In genomic region chr1:151953409-151954094, GRCh38 we compare ENCODE assay signal across 22 cellular contexts.
"Had no signal": no experiment of that assay in that cellular context is flagged by ENCODE, and none has a peak within 500 bp of the region (broad histone marks: within the 10 kb centered on the region; RNA-seq: fewer than 3 reads in every experiment).

No MANE protein-coding gene starts in this region.

- H3K27me3 ChIP-seq: sigmoid colon, stomach had no signal

- H3K4me3 Mint-ChIP-seq: activated CD4-positive, alpha-beta T cell treated with anti-CD3 and anti-CD28 coated beads, Interleukin-2, amount 10 ng/mL, durations not matched to agents 7 days and 5 days; activated naive CD8-positive, alpha-beta T cell; activated T-cell treated with anti-CD3 and anti-CD28 coated beads, Interleukin-2, amount 50 U/mL, for 72 hours; brain; natural killer cell had no signal

- H3K27ac ChIP-seq: sigmoid colon, thoracic aorta had no signal

- H3K36me3 ChIP-seq: sigmoid colon, stomach, thoracic aorta had no signal

- H3K27me3 Mint-ChIP-seq: activated naive CD8-positive, alpha-beta T cell had no signal

- H3K9me3 ChIP-seq: sigmoid colon, stomach, thoracic aorta had no signal

- H3K36me3 Mint-ChIP-seq: activated naive CD8-positive, alpha-beta T cell; brain; natural killer cell had no signal

- DNase-seq: activated CD4-positive, alpha-beta T cell treated with anti-CD3 and anti-CD28 coated beads, Interleukin-2, amount 10 ng/mL, durations not matched to agents 7 days and 5 days; activated CD4-positive, CD25-positive, alpha-beta regulatory T cell; activated CD8-positive, alpha-beta memory T cell treated with anti-CD3 and anti-CD28 coated beads, Interleukin-2, amount 50 U/mL, for 48 hours; activated gamma-delta T cell treated with Interleukin-2 at 50 U/mL for 16 hours; activated T-cell treated with anti-CD3 and anti-CD28 coated beads, Interleukin-2, amount 50 U/mL, for 72 hours; amniotic stem cell; central memory CD4-positive, alpha-beta T cell; cortex of kidney; effector CD4-positive, alpha-beta T cell; foreskin fibroblast; head of caudate nucleus; mammary epithelial cell; natural killer cell; nucleus accumbens; sigmoid colon; stimulated activated CD4-positive, alpha-beta T cell treated with anti-CD3 and anti-CD28 coated beads, Interleukin-1b, Interleukin-23, amount 100 ng/mL, for 48 hours; stomach; T-helper 2 cell had no signal

- H3K4me1 ChIP-seq: sigmoid colon, stomach had no signal

- H3K27ac Mint-ChIP-seq: activated CD4-positive, alpha-beta T cell treated with anti-CD3 and anti-CD28 coated beads, Interleukin-2, amount 10 ng/mL, durations not matched to agents 7 days and 5 days; activated naive CD8-positive, alpha-beta T cell; activated T-cell treated with anti-CD3 and anti-CD28 coated beads, Interleukin-2, amount 50 U/mL, for 72 hours; brain; natural killer cell had no signal

- H3K4me1 Mint-ChIP-seq: activated CD4-positive, alpha-beta T cell treated with anti-CD3 and anti-CD28 coated beads, Interleukin-2, amount 10 ng/mL, durations not matched to agents 7 days and 5 days; brain had no signal

- ATAC-seq: activated T-cell treated with anti-CD3 and anti-CD28 coated beads, Interleukin-2, amount 50 U/mL, for 72 hours; left lobe of liver; natural killer cell had no signal

- H3K4me3 ChIP-seq: sigmoid colon, stomach, thoracic aorta had no signal

- H3K9me3 Mint-ChIP-seq: activated CD4-positive, alpha-beta T cell treated with anti-CD3 and anti-CD28 coated beads, Interleukin-2, amount 10 ng/mL, durations not matched to agents 7 days and 5 days; activated T-cell treated with anti-CD3 and anti-CD28 coated beads, Interleukin-2, amount 50 U/mL, for 72 hours; brain; natural killer cell had no signal
